Comparison of ENCODE assay signal across 1 cellular context in the genomic region with DNA sequence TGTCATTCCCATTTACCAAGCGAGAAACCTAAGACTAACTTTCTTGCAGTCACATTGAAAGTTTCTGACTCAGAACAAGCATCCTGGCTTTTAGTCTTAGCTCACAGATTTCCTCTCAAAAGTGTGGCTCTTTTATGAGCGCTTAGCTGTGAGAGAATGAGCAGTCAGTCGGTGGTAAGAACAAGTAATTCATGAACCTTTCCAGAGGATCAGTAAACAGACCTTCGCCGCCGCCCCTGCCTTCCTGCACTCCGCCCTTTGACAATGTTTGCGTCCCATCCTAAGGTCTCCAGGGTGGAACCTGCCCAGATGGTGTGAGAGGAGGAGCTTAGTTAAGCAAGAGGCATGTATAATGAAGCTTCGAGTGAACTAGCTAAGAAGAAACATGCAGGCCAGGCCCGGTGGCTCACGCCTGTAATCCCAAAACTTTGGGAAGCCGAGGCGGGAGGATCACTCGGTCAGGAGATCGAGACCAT.
TF ChIP-seq lines count a peak whose summit lies in the region.

No MANE protein-coding gene starts in this region.

TF ChIP-seq in HepG2, 621 proteins besides CTCF, POLR2A, EP300 and RAD21 (continued from another document and continues in another):
- peak; percentile 70; the same call in 1 of the 2 replicates for TF ChIP-seq DPF2 (CRISPR knock-in tag; IDR thresholded peaks at IDR 0.05; ENCODE audit: borderline replicate concordance, low read depth)
- TF ChIP-seq ZNF431 (CRISPR knock-in tag; IDR thresholded peaks at IDR 0.05; ENCODE audit: borderline replicate concordance, low read depth) = no peak
- TF ChIP-seq CENPBD1 (CRISPR knock-in tag; IDR thresholded peaks at IDR 0.05; ENCODE audit: borderline replicate concordance, low read depth) = no peak
- peak; percentile 43; the same call in 1 of the 2 replicates for TF ChIP-seq FOSL2 (CRISPR knock-in tag; IDR thresholded peaks at IDR 0.05)
- 0 out of 2 replicates have a peak, but pooled peaks have one; percentile 49 for TF ChIP-seq KLF6 (CRISPR knock-in tag; IDR thresholded peaks at IDR 0.05)
- TF ChIP-seq TEAD2 (CRISPR knock-in tag; IDR thresholded peaks at IDR 0.05) = no peak
- TF ChIP-seq REL (CRISPR knock-in tag; conservative IDR thresholded peaks at IDR 0.05) = no peak
- TF ChIP-seq HHEX (CRISPR knock-in tag; IDR thresholded peaks at IDR 0.05) = no peak
- TF ChIP-seq ZNF75D (CRISPR knock-in tag; IDR thresholded peaks at IDR 0.05; ENCODE audit: borderline replicate concordance) = no peak
- no peak for TF ChIP-seq PAWR (CRISPR knock-in tag; IDR thresholded peaks at IDR 0.05; ENCODE audit: borderline replicate concordance)
- no peak for TF ChIP-seq SCMH1 (CRISPR knock-in tag; IDR thresholded peaks at IDR 0.05; ENCODE audit: borderline replicate concordance)
- no peak for TF ChIP-seq HMGA1 (CRISPR knock-in tag; conservative IDR thresholded peaks at IDR 0.05)
- no peak for TF ChIP-seq NCOA5 (CRISPR knock-in tag; IDR thresholded peaks at IDR 0.05)
- no peak for TF ChIP-seq ZNF766 (CRISPR knock-in tag; IDR thresholded peaks at IDR 0.05; ENCODE audit: borderline replicate concordance)
- TF ChIP-seq SAFB2 (CRISPR knock-in tag; IDR thresholded peaks at IDR 0.05; ENCODE audit: borderline replicate concordance, low read depth) = no peak
- TF ChIP-seq CENPX (CRISPR knock-in tag; IDR thresholded peaks at IDR 0.05) = no peak
- TF ChIP-seq SAP130 (CRISPR knock-in tag; IDR thresholded peaks at IDR 0.05; ENCODE audit: low read depth) = peak; percentile 71
- TF ChIP-seq, protein P1, sequence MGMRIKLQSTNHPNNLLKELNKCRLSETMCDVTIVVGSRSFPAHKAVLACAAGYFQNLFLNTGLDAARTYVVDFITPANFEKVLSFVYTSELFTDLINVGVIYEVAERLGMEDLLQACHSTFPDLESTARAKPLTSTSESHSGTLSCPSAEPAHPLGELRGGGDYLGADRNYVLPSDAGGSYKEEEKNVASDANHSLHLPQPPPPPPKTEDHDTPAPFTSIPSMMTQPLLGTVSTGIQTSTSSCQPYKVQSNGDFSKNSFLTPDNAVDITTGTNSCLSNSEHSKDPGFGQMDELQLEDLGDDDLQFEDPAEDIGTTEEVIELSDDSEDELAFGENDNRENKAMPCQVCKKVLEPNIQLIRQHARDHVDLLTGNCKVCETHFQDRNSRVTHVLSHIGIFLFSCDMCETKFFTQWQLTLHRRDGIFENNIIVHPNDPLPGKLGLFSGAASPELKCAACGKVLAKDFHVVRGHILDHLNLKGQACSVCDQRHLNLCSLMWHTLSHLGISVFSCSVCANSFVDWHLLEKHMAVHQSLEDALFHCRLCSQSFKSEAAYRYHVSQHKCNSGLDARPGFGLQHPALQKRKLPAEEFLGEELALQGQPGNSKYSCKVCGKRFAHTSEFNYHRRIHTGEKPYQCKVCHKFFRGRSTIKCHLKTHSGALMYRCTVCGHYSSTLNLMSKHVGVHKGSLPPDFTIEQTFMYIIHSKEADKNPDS (CRISPR knock-in tag; IDR thresholded peaks at IDR 0.05) = 0 out of 2 replicates have a peak, but pooled peaks have one; percentile 45
- TF ChIP-seq ZNF256 (CRISPR knock-in tag; conservative IDR thresholded peaks at IDR 0.05) = no peak
- TF ChIP-seq ARID2 (CRISPR knock-in tag; IDR thresholded peaks at IDR 0.05; ENCODE audit: borderline replicate concordance) = no peak
- no peak for TF ChIP-seq NBN (conservative IDR thresholded peaks at IDR 0.05)
- TF ChIP-seq, protein P2, sequence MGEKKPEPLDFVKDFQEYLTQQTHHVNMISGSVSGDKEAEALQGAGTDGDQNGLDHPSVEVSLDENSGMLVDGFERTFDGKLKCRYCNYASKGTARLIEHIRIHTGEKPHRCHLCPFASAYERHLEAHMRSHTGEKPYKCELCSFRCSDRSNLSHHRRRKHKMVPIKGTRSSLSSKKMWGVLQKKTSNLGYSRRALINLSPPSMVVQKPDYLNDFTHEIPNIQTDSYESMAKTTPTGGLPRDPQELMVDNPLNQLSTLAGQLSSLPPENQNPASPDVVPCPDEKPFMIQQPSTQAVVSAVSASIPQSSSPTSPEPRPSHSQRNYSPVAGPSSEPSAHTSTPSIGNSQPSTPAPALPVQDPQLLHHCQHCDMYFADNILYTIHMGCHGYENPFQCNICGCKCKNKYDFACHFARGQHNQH (CRISPR knock-in tag; IDR thresholded peaks at IDR 0.05) = peak; percentile 67; the same call in 1 of the 2 replicates
- peak; percentile 57; the same call in 1 of the 2 replicates for TF ChIP-seq ZNF362 (CRISPR knock-in tag; IDR thresholded peaks at IDR 0.05; ENCODE audit: borderline replicate concordance)
- TF ChIP-seq ZNF337 (CRISPR knock-in tag; IDR thresholded peaks at IDR 0.05; ENCODE audit: borderline replicate concordance, low read depth) = no peak
- TF ChIP-seq ATF7-NPFF (CRISPR knock-in tag; IDR thresholded peaks at IDR 0.05; ENCODE audit: low read depth) = 0 out of 2 replicates have a peak, but pooled peaks have one; percentile 39
- TF ChIP-seq ZNF350 (CRISPR knock-in tag; IDR thresholded peaks at IDR 0.05; ENCODE audit: borderline replicate concordance, low read depth) = peak; percentile 57; the same call in 1 of the 2 replicates
- TF ChIP-seq NR3C1 (CRISPR knock-in tag; IDR thresholded peaks at IDR 0.05) = no peak
- peak; percentile 69 for TF ChIP-seq FOXA3 (CRISPR knock-in tag; IDR thresholded peaks at IDR 0.05)
- TF ChIP-seq GATAD2A (CRISPR knock-in tag; IDR thresholded peaks at IDR 0.05) = peak; percentile 79
- no peak for TF ChIP-seq GABPB1 (CRISPR knock-in tag; IDR thresholded peaks at IDR 0.05)
- TF ChIP-seq ZBTB7B (CRISPR knock-in tag; IDR thresholded peaks at IDR 0.05) = peak; percentile 43; the same call in 1 of the 2 replicates
- TF ChIP-seq ZNF737 (CRISPR knock-in tag; IDR thresholded peaks at IDR 0.05; ENCODE audit: borderline replicate concordance) = no peak
- TF ChIP-seq RARA (CRISPR knock-in tag; IDR thresholded peaks at IDR 0.05) = peak; percentile 60
- TF ChIP-seq PLRG1 (conservative IDR thresholded peaks at IDR 0.05) = no peak
- TF ChIP-seq NR0B2 (CRISPR knock-in tag; IDR thresholded peaks at IDR 0.05) = no peak
- TF ChIP-seq ZFP41 (CRISPR knock-in tag; IDR thresholded peaks at IDR 0.05; ENCODE audit: borderline replicate concordance) = no peak
- peak; percentile 67; the same call in 1 of the 2 replicates for TF ChIP-seq AHDC1 (CRISPR knock-in tag; IDR thresholded peaks at IDR 0.05; ENCODE audit: borderline replicate concordance)
- TF ChIP-seq YY1 (IDR thresholded peaks at IDR 0.05; ENCODE audit: insufficient read depth, insufficient replicate concordance, low read depth, low read length) = no peak
- TF ChIP-seq MYC (CRISPR knock-in tag; IDR thresholded peaks at IDR 0.05; ENCODE audit: borderline replicate concordance) = no peak; the same call in 1 of the 2 replicates
- TF ChIP-seq ZBTB1 (CRISPR knock-in tag; IDR thresholded peaks at IDR 0.05; ENCODE audit: borderline replicate concordance) = no peak
- TF ChIP-seq, protein P3, sequence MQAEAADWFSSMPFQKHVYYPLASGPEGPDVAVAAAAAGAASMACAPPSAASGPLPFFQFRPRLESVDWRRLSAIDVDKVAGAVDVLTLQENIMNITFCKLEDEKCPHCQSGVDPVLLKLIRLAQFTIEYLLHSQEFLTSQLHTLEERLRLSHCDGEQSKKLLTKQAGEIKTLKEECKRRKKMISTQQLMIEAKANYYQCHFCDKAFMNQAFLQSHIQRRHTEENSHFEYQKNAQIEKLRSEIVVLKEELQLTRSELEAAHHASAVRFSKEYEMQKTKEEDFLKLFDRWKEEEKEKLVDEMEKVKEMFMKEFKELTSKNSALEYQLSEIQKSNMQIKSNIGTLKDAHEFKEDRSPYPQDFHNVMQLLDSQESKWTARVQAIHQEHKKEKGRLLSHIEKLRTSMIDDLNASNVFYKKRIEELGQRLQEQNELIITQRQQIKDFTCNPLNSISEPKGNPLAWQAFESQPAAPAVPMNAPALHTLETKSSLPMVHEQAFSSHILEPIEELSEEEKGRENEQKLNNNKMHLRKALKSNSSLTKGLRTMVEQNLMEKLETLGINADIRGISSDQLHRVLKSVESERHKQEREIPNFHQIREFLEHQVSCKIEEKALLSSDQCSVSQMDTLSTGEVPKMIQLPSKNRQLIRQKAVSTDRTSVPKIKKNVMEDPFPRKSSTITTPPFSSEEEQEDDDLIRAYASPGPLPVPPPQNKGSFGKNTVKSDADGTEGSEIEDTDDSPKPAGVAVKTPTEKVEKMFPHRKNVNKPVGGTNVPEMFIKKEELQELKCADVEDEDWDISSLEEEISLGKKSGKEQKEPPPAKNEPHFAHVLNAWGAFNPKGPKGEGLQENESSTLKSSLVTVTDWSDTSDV (CRISPR knock-in tag; IDR thresholded peaks at IDR 0.05) = no peak
- TF ChIP-seq RFX5 (IDR thresholded peaks at IDR 0.05; ENCODE audit: low read depth, low read length) = no peak
- TF ChIP-seq, protein P4, sequence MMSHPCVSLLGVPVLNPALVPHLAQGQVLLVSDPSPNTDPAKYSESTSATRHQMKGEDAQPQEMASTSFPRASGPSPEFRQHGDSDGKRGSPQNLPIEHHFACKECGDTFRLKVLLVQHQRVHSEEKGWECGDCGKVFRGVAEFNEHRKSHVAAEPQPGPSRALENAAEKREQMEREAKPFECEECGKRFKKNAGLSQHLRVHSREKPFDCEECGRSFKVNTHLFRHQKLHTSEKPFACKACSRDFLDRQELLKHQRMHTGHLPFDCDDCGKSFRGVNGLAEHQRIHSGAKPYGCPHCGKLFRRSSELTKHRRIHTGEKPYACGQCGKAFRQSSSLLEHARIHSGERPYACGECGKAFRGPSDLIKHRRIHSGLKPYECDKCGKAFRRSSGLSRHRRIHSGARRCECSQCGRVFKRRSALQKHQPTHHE (CRISPR knock-in tag; IDR thresholded peaks at IDR 0.05; ENCODE audit: borderline replicate concordance) = no peak
- no peak for TF ChIP-seq MYNN (CRISPR knock-in tag; IDR thresholded peaks at IDR 0.05; ENCODE audit: low read depth)
- peak; percentile 75; the same call in 1 of the 2 replicates for TF ChIP-seq SMAD3 (CRISPR knock-in tag; IDR thresholded peaks at IDR 0.05)
